15 cellular contexts compared by ENCODE assay signal in the genomic region with DNA sequence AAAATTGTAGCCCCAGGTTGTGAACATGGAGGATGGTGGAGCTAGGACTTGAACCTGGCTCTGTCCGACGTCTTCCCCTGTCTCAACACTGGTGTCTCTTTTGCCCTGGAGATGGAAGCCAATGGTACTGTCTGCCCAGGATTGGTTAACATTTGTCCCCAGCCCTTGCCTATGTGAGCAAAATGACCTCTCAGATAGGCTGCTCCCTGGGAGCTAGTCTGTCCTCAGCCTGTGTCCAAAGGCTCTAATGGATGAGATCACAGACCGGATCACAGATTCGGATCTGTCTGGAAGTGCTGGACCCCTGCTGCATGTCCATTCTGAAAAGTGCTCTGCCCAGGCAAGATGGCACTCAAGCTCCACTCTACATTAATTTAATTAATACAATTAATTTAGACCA.
A peak's percentile ranks its signal among the peaks of the same experiment; 100 is the strongest.
DNase-seq lines count a peak whose midpoint lies in the region; ATAC-seq and TF ChIP-seq lines count a peak whose summit lies in the region.
"Had no signal": no experiment of that assay in that cellular context is flagged by ENCODE, and none has a peak within 500 bp of the region (broad histone marks: within the 10 kb centered on the region; RNA-seq: fewer than 3 reads in every experiment).

No MANE protein-coding gene starts in this region.

- no peaks in the 10 kb centered on the region for H3K36me3 ChIP-seq in stomach

- H3K4me3 ChIP-seq in stomach = no peak overlapping the region
- H3K4me3 ChIP-seq: GM23338 had no signal

- no peak for TF ChIP-seq POLR2A in stomach (IDR thresholded peaks at IDR 0.05)

- H3K27ac ChIP-seq in stomach = no peak overlapping the region

- no peaks in the 10 kb centered on the region for H3K9me3 Mint-ChIP-seq in natural killer cell treated with Interleukin-12 subunit alpha and Interleukin-12 subunit beta and Interleukin-15 and Interleukin-18, amount 100 ng/mL, for 72 hours
- no peaks in the 10 kb centered on the region for H3K9me3 Mint-ChIP-seq in natural killer cell
- H3K9me3 Mint-ChIP-seq: CD4-positive, alpha-beta T cell; GM23338; H9 had no signal

- H3K27me3 Mint-ChIP-seq in natural killer cell treated with Interleukin-12 subunit alpha and Interleukin-12 subunit beta and Interleukin-15 and Interleukin-18, amount 100 ng/mL, for 72 hours = peaks cover 12 to 13% of the 10 kb centered on the region in 2 donors
- H3K27me3 Mint-ChIP-seq in natural killer cell (ENCODE audit: low read depth in 2 of 2) = peaks cover 3 to 12% of the 10 kb centered on the region in 2 donors

- TF ChIP-seq CTCF in natural killer cell (IDR thresholded peaks at IDR 0.05) (no peak), stomach (IDR thresholded peaks at IDR 0.05) (no peak), GM10266 (IDR thresholded peaks at IDR 0.05; ENCODE audit: control insufficient read depth, insufficient read depth, low read depth, missing control alignments) (no peak)

- H3K9me3 ChIP-seq in stomach = no peaks in the 10 kb centered on the region

- H3K36me3 Mint-ChIP-seq in natural killer cell treated with Interleukin-12 subunit alpha and Interleukin-12 subunit beta and Interleukin-15 and Interleukin-18, amount 100 ng/mL, for 72 hours = no peaks in the 10 kb centered on the region
- H3K36me3 Mint-ChIP-seq in natural killer cell = no peaks in the 10 kb centered on the region

- no peak overlapping the region for H3K4me3 Mint-ChIP-seq in natural killer cell treated with Interleukin-12 subunit alpha and Interleukin-12 subunit beta and Interleukin-15 and Interleukin-18, amount 100 ng/mL, for 72 hours
- H3K4me3 Mint-ChIP-seq in natural killer cell = no peak overlapping the region
- H3K4me3 Mint-ChIP-seq: B cell; CD4-positive, alpha-beta T cell; GM23338; H9 had no signal

- TF ChIP-seq EP300 in stomach (IDR thresholded peaks at IDR 0.05) = no peak

- H3K4me1 Mint-ChIP-seq in natural killer cell treated with Interleukin-12 subunit alpha and Interleukin-12 subunit beta and Interleukin-15 and Interleukin-18, amount 100 ng/mL, for 72 hours (ENCODE audit: low read depth in 2 of 2) = no peaks in the 10 kb centered on the region
- H3K4me1 Mint-ChIP-seq in natural killer cell = no peaks in the 10 kb centered on the region
- H3K4me1 Mint-ChIP-seq: B cell had no signal

- peaks cover 0 to 4% (median 0%) of the 10 kb centered on the region in 4 donors for H3K4me1 ChIP-seq in stomach

- H3K27me3 ChIP-seq in stomach = peaks cover 0 to 4% (median 0%) of the 10 kb centered on the region in 3 donors

- WGBS in stomach, 5 donors = 90 to 99% (median 96%) methylated on average over 4 of the region's 4 CpGs

- no peak overlapping the region for H3K27ac Mint-ChIP-seq in natural killer cell treated with Interleukin-12 subunit alpha and Interleukin-12 subunit beta and Interleukin-15 and Interleukin-18, amount 100 ng/mL, for 72 hours
- H3K27ac Mint-ChIP-seq in natural killer cell = no peak overlapping the region
- H3K27ac Mint-ChIP-seq: B cell; CD4-positive, alpha-beta T cell; GM23338 had no signal

- intact Hi-C loops in natural killer cell (cut with micrococcal nuclease) = no loop called here
- intact Hi-C loops in stomach (cut with DNase I; ENCODE audit: low total_unique reads) = no loop called here

- peak; percentile 12 for DNase-seq in natural killer cell treated with Interleukin-12 subunit alpha and Interleukin-12 subunit beta and Interleukin-15 and Interleukin-18, amount 100 ng/mL, for 72 hours (ENCODE audit: low spot score)
- DNase-seq in natural killer cell (no peak), islet precursor cell (peak; percentile 28), stomach (peak; percentile 20), GM10266 (ENCODE audit: extremely low spot score) (no peak)
- DNase-seq in activated naive CD4-positive, alpha-beta T cell (lab: John Stamatoyannopoulos, UW) = no peak
- DNase-seq: ACHN; C1 segment of cervical spinal cord; Calu3; CD4-positive, alpha-beta T cell; DMS79; H9 had no signal

- ATAC-seq in natural killer cell treated with Interleukin-12 subunit alpha and Interleukin-12 subunit beta and Interleukin-15 and Interleukin-18, amount 100 ng/mL, for 72 hours = no peak
- no peak for ATAC-seq in natural killer cell
- no peak for ATAC-seq in HG02884 (IDR thresholded peaks at IDR 0.05; ENCODE audit: unreplicated experiment)
- ATAC-seq: GM23338 had no signal

Comparison
In these comparisons a context has a peak if more than half of its experiments do, and no peak if none do; other contexts are left out.
1. DNase-seq: peak in natural killer cell treated with Interleukin-12 subunit alpha and Interleukin-12 subunit beta and Interleukin-15 and Interleukin-18, amount 100 ng/mL, for 72 hours (single experiment), islet precursor cell (single experiment) and stomach (single experiment); none in natural killer cell (single experiment), GM10266 (single experiment) and activated naive CD4-positive, alpha-beta T cell (0 of 4).